In genomic region chr5:88942967-88943291, GRCh38 we compare ENCODE assay signal across 1 cellular context.
TF ChIP-seq lines count a peak whose summit lies in the region.

No MANE protein-coding gene starts in this region.

TF ChIP-seq in SK-N-SH treated with all-trans-retinoic acid at 6 μM for 48 hours, 23 proteins besides CTCF, POLR2A, EP300 and RAD21 (continued from another document):
- TF ChIP-seq, protein P1, sequence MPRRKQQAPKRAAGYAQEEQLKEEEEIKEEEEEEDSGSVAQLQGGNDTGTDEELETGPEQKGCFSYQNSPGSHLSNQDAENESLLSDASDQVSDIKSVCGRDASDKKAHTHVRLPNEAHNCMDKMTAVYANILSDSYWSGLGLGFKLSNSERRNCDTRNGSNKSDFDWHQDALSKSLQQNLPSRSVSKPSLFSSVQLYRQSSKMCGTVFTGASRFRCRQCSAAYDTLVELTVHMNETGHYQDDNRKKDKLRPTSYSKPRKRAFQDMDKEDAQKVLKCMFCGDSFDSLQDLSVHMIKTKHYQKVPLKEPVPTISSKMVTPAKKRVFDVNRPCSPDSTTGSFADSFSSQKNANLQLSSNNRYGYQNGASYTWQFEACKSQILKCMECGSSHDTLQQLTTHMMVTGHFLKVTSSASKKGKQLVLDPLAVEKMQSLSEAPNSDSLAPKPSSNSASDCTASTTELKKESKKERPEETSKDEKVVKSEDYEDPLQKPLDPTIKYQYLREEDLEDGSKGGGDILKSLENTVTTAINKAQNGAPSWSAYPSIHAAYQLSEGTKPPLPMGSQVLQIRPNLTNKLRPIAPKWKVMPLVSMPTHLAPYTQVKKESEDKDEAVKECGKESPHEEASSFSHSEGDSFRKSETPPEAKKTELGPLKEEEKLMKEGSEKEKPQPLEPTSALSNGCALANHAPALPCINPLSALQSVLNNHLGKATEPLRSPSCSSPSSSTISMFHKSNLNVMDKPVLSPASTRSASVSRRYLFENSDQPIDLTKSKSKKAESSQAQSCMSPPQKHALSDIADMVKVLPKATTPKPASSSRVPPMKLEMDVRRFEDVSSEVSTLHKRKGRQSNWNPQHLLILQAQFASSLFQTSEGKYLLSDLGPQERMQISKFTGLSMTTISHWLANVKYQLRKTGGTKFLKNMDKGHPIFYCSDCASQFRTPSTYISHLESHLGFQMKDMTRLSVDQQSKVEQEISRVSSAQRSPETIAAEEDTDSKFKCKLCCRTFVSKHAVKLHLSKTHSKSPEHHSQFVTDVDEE (CRISPR knock-in tag; IDR thresholded peaks at IDR 0.05): no peak
- TF ChIP-seq ZFP3 (CRISPR knock-in tag; IDR thresholded peaks at IDR 0.05) (no peak), TCF4 (CRISPR knock-in tag; IDR thresholded peaks at IDR 0.05; ENCODE audit: borderline replicate concordance) (no peak), ARNTL (CRISPR knock-in tag; IDR thresholded peaks at IDR 0.05; ENCODE audit: borderline replicate concordance, low read depth) (no peak)
TF ChIP-seq in SK-N-SH treated with all-trans-retinoic acid at 6 μM for 48 hours: peak in this region for 0.
